Comparison of ENCODE assay signal across 2 cellular contexts in the genomic region with DNA sequence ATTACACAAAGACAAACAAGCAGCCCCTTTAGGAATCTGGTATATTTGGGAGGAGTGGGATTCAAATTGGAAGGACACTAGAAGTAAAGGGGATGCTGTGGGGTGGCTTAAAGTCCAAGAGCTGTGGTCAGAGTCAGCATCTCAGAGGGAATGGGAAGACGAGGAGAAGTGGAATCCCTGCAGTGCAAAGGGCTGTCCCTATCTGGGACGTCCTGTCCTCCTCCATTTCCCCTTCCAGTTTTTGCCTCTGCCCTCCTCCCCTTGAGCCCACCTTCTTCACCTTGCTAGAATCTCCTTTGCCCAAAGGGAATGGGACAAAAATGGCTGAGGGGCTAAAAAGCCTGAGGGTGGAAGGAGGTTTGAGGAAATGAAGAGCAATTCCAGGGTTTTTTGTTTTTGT.
TF ChIP-seq lines count a peak whose summit lies in the region.

No MANE protein-coding gene starts in this region.

TF ChIP-seq in IMR-90, 13 proteins besides CTCF, POLR2A, EP300 and RAD21:
- TF ChIP-seq USF2 (IDR thresholded peaks at IDR 0.05; ENCODE audit: low read depth, low read length) (no peak), SMC3 (IDR thresholded peaks at IDR 0.05; ENCODE audit: low read depth, low read length) (no peak), RCOR1 (IDR thresholded peaks at IDR 0.05; ENCODE audit: insufficient replicate concordance, low read length) (no peak), MAFK (IDR thresholded peaks at IDR 0.05; ENCODE audit: low read depth, low read length) (no peak), NFE2L2 (IDR thresholded peaks at IDR 0.05; ENCODE audit: low read depth, low read length) (no peak)

TF ChIP-seq in K562, 482 proteins besides CTCF, POLR2A, EP300 and RAD21:
- TF ChIP-seq, protein P1, sequence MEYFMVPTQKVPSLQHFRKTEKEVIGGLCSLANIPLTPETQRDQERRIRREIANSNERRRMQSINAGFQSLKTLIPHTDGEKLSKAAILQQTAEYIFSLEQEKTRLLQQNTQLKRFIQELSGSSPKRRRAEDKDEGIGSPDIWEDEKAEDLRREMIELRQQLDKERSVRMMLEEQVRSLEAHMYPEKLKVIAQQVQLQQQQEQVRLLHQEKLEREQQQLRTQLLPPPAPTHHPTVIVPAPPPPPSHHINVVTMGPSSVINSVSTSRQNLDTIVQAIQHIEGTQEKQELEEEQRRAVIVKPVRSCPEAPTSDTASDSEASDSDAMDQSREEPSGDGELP (CRISPR knock-in tag; IDR thresholded peaks at IDR 0.05; ENCODE audit: borderline replicate concordance), result no peak
